24 cellular contexts compared by ENCODE assay signal in the genomic region with DNA sequence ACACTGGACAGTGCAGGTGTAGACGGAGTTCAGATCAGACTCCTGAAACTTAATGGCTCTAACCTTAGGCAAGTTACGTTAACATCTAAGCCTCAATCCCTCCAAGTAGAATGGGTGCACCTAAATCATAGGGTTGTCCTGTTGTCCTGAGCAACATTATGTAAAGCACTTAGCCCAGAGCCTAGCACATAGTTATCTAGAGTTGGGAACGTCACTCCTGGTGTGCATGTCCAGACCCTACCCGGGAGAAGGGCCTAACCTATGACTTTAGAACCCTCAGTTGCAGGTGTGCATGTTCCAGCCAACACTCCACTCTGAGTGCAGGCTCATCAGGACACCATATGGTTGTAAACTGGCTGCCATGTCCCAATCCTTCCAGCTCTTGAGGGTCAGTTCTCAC. TPM values are rescaled to one million over a fixed set of nuclear protein-coding genes. Genes with fewer than 3 reads are reported as not detected.
A peak's percentile ranks its signal among the peaks of the same experiment; 100 is the strongest.
DNase-seq lines count a peak whose midpoint lies in the region; ATAC-seq and TF ChIP-seq lines count a peak whose summit lies in the region.
"Had no signal": no experiment of that assay in that cellular context is flagged by ENCODE, and none has a peak within 500 bp of the region (broad histone marks: within the 10 kb centered on the region; RNA-seq: fewer than 3 reads in every experiment).

No MANE protein-coding gene starts in this region.

- H3K9me3 ChIP-seq in CD4-positive, alpha-beta T cell (ENCODE audit: control insufficient read depth, low read length) = no peaks in the 10 kb centered on the region
- no peaks in the 10 kb centered on the region for H3K9me3 ChIP-seq in BE2C

- ATAC-seq in CD4-positive, alpha-beta T cell (ENCODE audit: poor library complexity) = no peak
- ATAC-seq in effector memory CD8-positive, alpha-beta T cell (replicated peaks) = no peak
- ATAC-seq in stimulated activated effector memory CD8-positive, alpha-beta T cell treated with anti-CD3 and anti-CD28 coated beads, Interleukin-12 subunit alpha, Interleukin-12 subunit beta, amount 100 ng/mL, for 72 hours = no peak

- peaks cover 6% of the 10 kb centered on the region for H3K4me1 Mint-ChIP-seq in CD4-positive, alpha-beta T cell (ENCODE audit: low read depth)
- peaks cover 0 to 5% of the 10 kb centered on the region in 2 donors for H3K4me1 Mint-ChIP-seq in effector memory CD8-positive, alpha-beta T cell (ENCODE audit: low read depth in 2 of 2)
- H3K4me1 Mint-ChIP-seq in stimulated activated effector memory CD8-positive, alpha-beta T cell treated with anti-CD3 and anti-CD28 coated beads, Interleukin-12 subunit alpha, Interleukin-12 subunit beta, amount 100 ng/mL, for 72 hours = no peaks in the 10 kb centered on the region

- no peak overlapping the region for H3K4me3 Mint-ChIP-seq in CD4-positive, alpha-beta T cell
- H3K4me3 Mint-ChIP-seq in effector memory CD8-positive, alpha-beta T cell = no peak overlapping the region
- no peak overlapping the region for H3K4me3 Mint-ChIP-seq in stimulated activated effector memory CD8-positive, alpha-beta T cell treated with anti-CD3 and anti-CD28 coated beads, Interleukin-12 subunit alpha, Interleukin-12 subunit beta, amount 100 ng/mL, for 72 hours
- H3K4me3 Mint-ChIP-seq: H9, HFFc6 had no signal

- no peaks in the 10 kb centered on the region for H3K27me3 ChIP-seq in CD4-positive, alpha-beta T cell (ENCODE audit: control insufficient read depth, insufficient read depth, low read length)
- H3K27me3 ChIP-seq in BE2C = no peaks in the 10 kb centered on the region

- H3K4me1 ChIP-seq in BE2C = no peaks in the 10 kb centered on the region

- intact Hi-C loops in CD4-positive, alpha-beta T cell (cut with DNase I, micrococcal nuclease) = no loop called here
- intact Hi-C loops in cardiac septum (cut with DNase I) = no loop called here

- no peak overlapping the region for H3K4me3 ChIP-seq in BE2C (ENCODE audit: low read depth, low read length)
- H3K4me3 ChIP-seq: GM23248, SK-N-MC had no signal

- DNase-seq in CD4-positive, alpha-beta T cell = no peak
- DNase-seq in effector memory CD8-positive, alpha-beta T cell = no peak
- DNase-seq in stimulated activated effector memory CD8-positive, alpha-beta T cell treated with anti-CD3 and anti-CD28 coated beads, Interleukin-12 subunit alpha, Interleukin-12 subunit beta, amount 100 ng/mL, for 72 hours (ENCODE audit: low spot score in 2 of 2) = no peak
- DNase-seq in cardiac septum (ENCODE audit: low spot score) = no peak
- DNase-seq in BE2C = no peak
- no peak for DNase-seq in kidney glomerular epithelial cell (lab: John Stamatoyannopoulos, UW)
- no peak for DNase-seq in GOT3 (lab: John Stamatoyannopoulos, UW)
- DNase-seq: Calu3, DND-41, GM23248, H9, HFFc6, KBM-7, MV-4-11, NCI-H1105, NCI-H146, NCI-H2029 treated with DMSO at 0.1 percent for 48 hours, NCI-H446 treated with DMSO at 0.1 percent for 48 hours, NCI-H526, RPMI8226, SHP77 treated with DMSO at 0.1 percent for 48 hours had no signal

- POLR2A ChIA-PET in CD4-positive, alpha-beta T cell (lab: Charles Lee) = interaction anchor here (1.0 kb wide), 1 partner anchor 12 kb away, joined by 3 read pairs; no protein-coding TSS in a partner anchor

- H3K27ac ChIP-seq in CD4-positive, alpha-beta T cell (ENCODE audit: low read depth, low read length) = no peak overlapping the region
- peak overlapping the region; percentile 27 for H3K27ac ChIP-seq in angular gyrus (ENCODE audit: low read depth, low read length)
- H3K27ac ChIP-seq: C4-2B, GM23248, SK-N-MC had no signal

- H3K36me3 ChIP-seq in BE2C = peaks cover 46% of the 10 kb centered on the region

- CTCF ChIA-PET in CD4-positive, alpha-beta T cell (lab: Charles Lee) = no interaction called here

- TF ChIP-seq CTCF in CD4-positive, alpha-beta T cell (IDR thresholded peaks at IDR 0.05) = no peak
- TF ChIP-seq CTCF in BE2C (IDR thresholded peaks at IDR 0.05; ENCODE audit: low read depth, low read length) = no peak

- peaks cover 89% of the 10 kb centered on the region for H3K36me3 Mint-ChIP-seq in CD4-positive, alpha-beta T cell (ENCODE audit: low read depth)
- peaks cover 34% of the 10 kb centered on the region for H3K36me3 Mint-ChIP-seq in effector memory CD8-positive, alpha-beta T cell (ENCODE audit: insufficient read depth)
- H3K36me3 Mint-ChIP-seq in stimulated activated effector memory CD8-positive, alpha-beta T cell treated with anti-CD3 and anti-CD28 coated beads, Interleukin-12 subunit alpha, Interleukin-12 subunit beta, amount 100 ng/mL, for 72 hours = peaks cover 89% of the 10 kb centered on the region

- no peaks in the 10 kb centered on the region for H3K27me3 Mint-ChIP-seq in CD4-positive, alpha-beta T cell
- H3K27me3 Mint-ChIP-seq in effector memory CD8-positive, alpha-beta T cell = no peaks in the 10 kb centered on the region

- peak overlapping the region; percentile 73 for H3K27ac Mint-ChIP-seq in CD4-positive, alpha-beta T cell
- H3K27ac Mint-ChIP-seq in effector memory CD8-positive, alpha-beta T cell = peak overlapping the region; percentile 14 to 78
- peak overlapping the region; percentile 74 for H3K27ac Mint-ChIP-seq in stimulated activated effector memory CD8-positive, alpha-beta T cell treated with anti-CD3 and anti-CD28 coated beads, Interleukin-12 subunit alpha, Interleukin-12 subunit beta, amount 100 ng/mL, for 72 hours
- H3K27ac Mint-ChIP-seq: HFFc6 had no signal

- no peaks in the 10 kb centered on the region for H3K9me3 Mint-ChIP-seq in CD4-positive, alpha-beta T cell
- no peaks in the 10 kb centered on the region for H3K9me3 Mint-ChIP-seq in effector memory CD8-positive, alpha-beta T cell
- no peaks in the 10 kb centered on the region for H3K9me3 Mint-ChIP-seq in stimulated activated effector memory CD8-positive, alpha-beta T cell treated with anti-CD3 and anti-CD28 coated beads, Interleukin-12 subunit alpha, Interleukin-12 subunit beta, amount 100 ng/mL, for 72 hours
- H3K9me3 Mint-ChIP-seq: H9, HFFc6 had no signal

RNA-seq across cellular contexts. Expression of gene LIG3, which starts 26.0 kb away (rescaled TPM):
- total RNA-seq in CD4-positive, alpha-beta T cell = 10 to 100 TPM; 44.6 to 49.1 TPM
- 20.1 TPM for total RNA-seq in cardiac septum
- polyA plus RNA-seq in BE2C (2012; ENCODE audit: insufficient read depth, insufficient read length, low read depth) = 86.0 TPM

RNA-seq across cellular contexts. Expression of gene ZNF830, which starts 45.0 kb away (rescaled TPM):
- 10 to 100 TPM; 34.4 to 39.0 TPM for total RNA-seq in CD4-positive, alpha-beta T cell
- total RNA-seq in cardiac septum = 8.7 TPM
- 56.1 TPM for polyA plus RNA-seq in BE2C (2012; ENCODE audit: insufficient read depth, insufficient read length, low read depth)

RNA-seq across cellular contexts. Expression of gene CCT6B, which starts 45.1 kb away (rescaled TPM):
- 1 to 10 TPM; 4.6 to 4.9 TPM for total RNA-seq in CD4-positive, alpha-beta T cell
- 2.2 TPM for total RNA-seq in cardiac septum
- polyA plus RNA-seq in BE2C (2012; ENCODE audit: insufficient read depth, insufficient read length, low read depth) = 4.2 TPM

RNA-seq across cellular contexts. Expression of gene RFFL, which starts 57.2 kb away (rescaled TPM):
- total RNA-seq in CD4-positive, alpha-beta T cell = 10 to 100 TPM; 57.8 to 66.1 TPM
- 15.5 TPM for total RNA-seq in cardiac septum
- polyA plus RNA-seq in BE2C (2012; ENCODE audit: insufficient read depth, insufficient read length, low read depth) = 6.7 TPM
